1 cellular context compared by ENCODE assay signal in genomic region chr4:139163806-139164206, GRCh38.
TF ChIP-seq lines count a peak whose summit lies in the region.

No MANE protein-coding gene starts in this region.

TF ChIP-seq in HEK293, 187 proteins besides CTCF, POLR2A, EP300 and RAD21:
- no peak for TF ChIP-seq ZNF658 (tag by site-specific recombination; IDR thresholded peaks at IDR 0.05)
- no peak for TF ChIP-seq KLF10 (tag by site-specific recombination; IDR thresholded peaks at IDR 0.05)
- TF ChIP-seq ZNF202 (tag by site-specific recombination; IDR thresholded peaks at IDR 0.05; ENCODE audit: borderline replicate concordance), result no peak
- TF ChIP-seq ZNF155 (tag by site-specific recombination; IDR thresholded peaks at IDR 0.05), result no peak
- TF ChIP-seq ZNF596 (tag by site-specific recombination; IDR thresholded peaks at IDR 0.05), result peak; percentile 75
- no peak for TF ChIP-seq ZNF175 (tag by site-specific recombination; IDR thresholded peaks at IDR 0.05)
- no peak for TF ChIP-seq ZFP41 (tag by site-specific recombination; IDR thresholded peaks at IDR 0.05; ENCODE audit: borderline replicate concordance)
- TF ChIP-seq ZNF366 (tag by site-specific recombination; conservative IDR thresholded peaks at IDR 0.05), result peak; percentile 97
- TF ChIP-seq ZNF16 (tag by site-specific recombination; IDR thresholded peaks at IDR 0.05; ENCODE audit: low read depth), result no peak
- no peak for TF ChIP-seq ZNF473 (tag by site-specific recombination; IDR thresholded peaks at IDR 0.05)
- 0 out of 2 replicates have a peak, but pooled peaks have one; percentile 17 for TF ChIP-seq ZNF398 (tag by site-specific recombination; IDR thresholded peaks at IDR 0.05)
- peak; percentile 96 for TF ChIP-seq PRDM1 (tag by site-specific recombination; IDR thresholded peaks at IDR 0.05)
